In the genomic region with DNA sequence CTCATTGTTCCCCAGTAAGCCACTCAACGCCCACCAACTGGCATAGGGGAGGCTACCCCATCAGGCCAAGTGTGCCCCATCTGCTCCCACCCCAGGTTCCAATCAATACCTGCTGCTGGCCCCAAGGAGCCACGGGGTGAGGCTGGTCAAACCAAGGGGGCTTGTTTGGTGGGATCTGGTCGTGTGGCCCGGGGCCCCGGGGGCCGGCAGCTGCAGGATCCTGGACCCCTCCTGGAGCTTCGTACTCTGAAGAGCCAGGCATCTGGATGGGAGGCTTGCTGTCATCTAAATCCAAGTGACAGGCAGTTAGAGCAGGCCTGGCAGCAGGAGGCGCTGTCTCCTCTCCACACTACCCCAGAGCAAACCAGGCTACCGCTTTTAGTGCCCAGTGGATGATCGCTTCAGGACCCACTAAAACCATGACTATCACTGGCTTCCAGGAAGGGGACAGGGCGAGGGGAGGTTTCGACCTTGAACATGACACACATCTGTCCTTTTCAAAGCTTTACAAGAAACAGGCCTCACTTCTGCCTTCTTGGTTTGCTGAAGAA, we compare ENCODE assay signal across 11 cellular contexts. TPM values are rescaled to one million over a fixed set of nuclear protein-coding genes. Genes with fewer than 3 reads are reported as not detected.
DNase-seq lines count a peak whose midpoint lies in the region; ATAC-seq and TF ChIP-seq lines count a peak whose summit lies in the region.
"Had no signal": no experiment of that assay in that cellular context is flagged by ENCODE, and none has a peak within 500 bp of the region (broad histone marks: within the 10 kb centered on the region; RNA-seq: fewer than 3 reads in every experiment).

No MANE protein-coding gene starts in this region.

- ATAC-seq in naive thymus-derived CD4-positive, alpha-beta T cell, result peak; percentile 77

- no peaks in the 10 kb centered on the region for H3K27me3 Mint-ChIP-seq in naive thymus-derived CD4-positive, alpha-beta T cell

- TF ChIP-seq POLR2A in lower leg skin (IDR thresholded peaks at IDR 0.05) (no peak), esophagus muscularis mucosa (IDR thresholded peaks at IDR 0.05; ENCODE audit: low read depth) (no peak)

- no peak overlapping the region for H3K27ac ChIP-seq in naive thymus-derived CD4-positive, alpha-beta T cell (ENCODE audit: low read depth, low read length)
- no peak overlapping the region for H3K27ac ChIP-seq in esophagus muscularis mucosa (replicated peaks in 1 of 4)

- DNase-seq in GDM1 (lab: John Stamatoyannopoulos, UW) (peak; percentile 16), RPMI8226 (peak; percentile 26), astrocyte of the hippocampus (ENCODE audit: low read depth, low spot score) (peak; percentile 30), pons (ENCODE audit: low spot score) (no peak), lower leg skin (ENCODE audit: low spot score in 2 of 2) (no peak), NCI-H774 (lab: John Stamatoyannopoulos, UW) (no peak), esophagus muscularis mucosa (ENCODE audit: extremely low spot score) (no peak)
- peak in 8 of 9 donors; percentile 19 to 54 (median 37) for DNase-seq in naive thymus-derived CD4-positive, alpha-beta T cell

- H3K27me3 ChIP-seq in naive thymus-derived CD4-positive, alpha-beta T cell (ENCODE audit: control insufficient read depth in 2 of 2, insufficient read depth in 2 of 2, low read length in 2 of 2), result no peaks in the 10 kb centered on the region
- H3K27me3 ChIP-seq in esophagus muscularis mucosa, result no peaks in the 10 kb centered on the region

- no peaks in the 10 kb centered on the region for H3K9me3 ChIP-seq in naive thymus-derived CD4-positive, alpha-beta T cell (ENCODE audit: control insufficient read depth in 2 of 3, low read length in 3 of 3)
- no peaks in the 10 kb centered on the region for H3K9me3 ChIP-seq in esophagus muscularis mucosa

- POLR2A ChIA-PET in naive thymus-derived CD4-positive, alpha-beta T cell (lab: Charles Lee), result interaction anchor here (0.7 kb wide), 1 partner anchor 17 kb away, joined by 3 read pairs; no protein-coding TSS in a partner anchor

- H3K4me3 ChIP-seq in naive thymus-derived CD4-positive, alpha-beta T cell (ENCODE audit: low read length), result no peak overlapping the region
- H3K4me3 ChIP-seq in lower leg skin (ENCODE audit: low read depth, poor library complexity, severe bottlenecking) (no peak overlapping the region), esophagus muscularis mucosa (no peak overlapping the region)

- peak overlapping the region in 5 of 9 donors; percentile 20 to 45 (median 38) for H3K27ac Mint-ChIP-seq in naive thymus-derived CD4-positive, alpha-beta T cell

- H3K4me3 Mint-ChIP-seq in naive thymus-derived CD4-positive, alpha-beta T cell, result no peak overlapping the region

- no peaks in the 10 kb centered on the region for H3K9me3 Mint-ChIP-seq in naive thymus-derived CD4-positive, alpha-beta T cell

- no peaks in the 10 kb centered on the region for H3K4me1 ChIP-seq in naive thymus-derived CD4-positive, alpha-beta T cell (ENCODE audit: control insufficient read depth in 2 of 2, insufficient read depth in 2 of 2, low read length in 2 of 2)
- H3K4me1 ChIP-seq in esophagus muscularis mucosa, result no peaks in the 10 kb centered on the region

- CTCF ChIA-PET in naive thymus-derived CD4-positive, alpha-beta T cell (lab: Charles Lee), result interaction anchor here (0.6 to 1.1 kb wide), 2 partner anchors 38 to 104 kb away, joined by 3 to 4 read pairs; no protein-coding TSS in a partner anchor

- H3K4me1 Mint-ChIP-seq in naive thymus-derived CD4-positive, alpha-beta T cell, result no peaks in the 10 kb centered on the region

- intact Hi-C loops in naive thymus-derived CD4-positive, alpha-beta T cell (cut with micrococcal nuclease), result loop anchor here (1.0 to 5.0 kb wide), 3 partner anchors 59 to 101 kb away; a partner anchor contains a TSS
- intact Hi-C loops in lower leg skin (cut with DNase I; ENCODE audit: low total_unique reads), result no loop called here
- intact Hi-C loops in esophagus muscularis mucosa (cut with DNase I), result no loop called here

- no peak for TF ChIP-seq CTCF in lower leg skin (IDR thresholded peaks at IDR 0.05)
- TF ChIP-seq CTCF in esophagus muscularis mucosa (IDR thresholded peaks at IDR 0.05), result no peak

- H3K36me3 ChIP-seq in naive thymus-derived CD4-positive, alpha-beta T cell (ENCODE audit: control insufficient read depth in 2 of 3, insufficient read depth in 3 of 3, low read length in 3 of 3), result peaks cover 15 to 99% (median 35%) of the 10 kb centered on the region in 3 experiments
- peaks cover 93 to 100% (median 100%) of the 10 kb centered on the region in 4 donors for H3K36me3 ChIP-seq in esophagus muscularis mucosa

- H3K36me3 Mint-ChIP-seq in naive thymus-derived CD4-positive, alpha-beta T cell, result peaks cover 0 to 35% (median 8%) of the 10 kb centered on the region in 5 donors

- WGBS in lower leg skin, 2 donors, result 84 to 94% methylated on average over 9 to 12 of the region's 12 CpGs
- WGBS in esophagus muscularis mucosa, result 94% methylated on average over 7 of the region's 12 CpGs

- no peak for TF ChIP-seq EP300 in esophagus muscularis mucosa (IDR thresholded peaks at IDR 0.05)

RNA-seq across cellular contexts. Expression of a gene that starts 14.2 kb away (rescaled TPM):
- 10 to 100 TPM; 53.8 to 80.7 (median 62.7) TPM for total RNA-seq in naive thymus-derived CD4-positive, alpha-beta T cell
- polyA plus RNA-seq in naive thymus-derived CD4-positive, alpha-beta T cell, result 10 to 100 TPM; 10.4 to 24.3 TPM
- total RNA-seq in lower leg skin, result 10 to 100 TPM in 3 of 4 donors, 1 to 10 TPM in 1; 9.7 to 32.7 (median 12.6) TPM
- total RNA-seq in esophagus muscularis mucosa, result 10 to 100 TPM in 3 of 4 donors, 1 to 10 TPM in 1; 9.1 to 18.0 (median 12.9) TPM

RNA-seq across cellular contexts. Expression of a gene that starts 31.9 kb away (rescaled TPM):
- 1 to 10 TPM; 1.5 to 6.0 (median 3.4) TPM for total RNA-seq in naive thymus-derived CD4-positive, alpha-beta T cell
- polyA plus RNA-seq in naive thymus-derived CD4-positive, alpha-beta T cell, result 1 to 10 TPM; 1.3 to 2.1 TPM
- 1 to 10 TPM; 3.7 to 5.0 (median 4.8) TPM for total RNA-seq in lower leg skin
- total RNA-seq in esophagus muscularis mucosa, result 10 to 100 TPM in 1 of 4 donors, 1 to 10 TPM in 3; 7.0 to 10.4 (median 8.5) TPM

RNA-seq across cellular contexts. Expression of a gene that starts 32.1 kb away (rescaled TPM):
- total RNA-seq in naive thymus-derived CD4-positive, alpha-beta T cell, result not detected
- not detected for polyA plus RNA-seq in naive thymus-derived CD4-positive, alpha-beta T cell
- total RNA-seq in lower leg skin, result not detected
- total RNA-seq in esophagus muscularis mucosa, result not detected
- total RNA-seq: glomerular endothelial cell, HT1080, urinary bladder had no signal
- polyA plus RNA-seq: urinary bladder had no signal

RNA-seq across cellular contexts. Expression of a gene that starts 44.2 kb away (rescaled TPM):
- 10 to 100 TPM; 33.0 to 67.3 (median 58.7) TPM for total RNA-seq in naive thymus-derived CD4-positive, alpha-beta T cell
- 10 to 100 TPM; 13.3 to 25.0 TPM for polyA plus RNA-seq in naive thymus-derived CD4-positive, alpha-beta T cell
- total RNA-seq in lower leg skin (10 to 100 TPM; 30.7 to 43.2 (median 39.2) TPM), esophagus muscularis mucosa (10 to 100 TPM; 22.8 to 39.7 (median 34.0) TPM)

RNA-seq across cellular contexts. Expression of a gene that starts 56.3 kb away (rescaled TPM):
- 10 to 100 TPM; 40.8 to 60.1 (median 48.3) TPM for total RNA-seq in naive thymus-derived CD4-positive, alpha-beta T cell
- 10 to 100 TPM in 1 of 2 donors, 1 to 10 TPM in 1; 9.5 to 14.6 TPM for polyA plus RNA-seq in naive thymus-derived CD4-positive, alpha-beta T cell
- total RNA-seq in lower leg skin (10 to 100 TPM; 21.4 to 63.3 (median 26.7) TPM), esophagus muscularis mucosa (10 to 100 TPM; 14.2 to 30.8 (median 18.0) TPM)

Comparison
In these comparisons a context has a peak if more than half of its experiments do, and no peak if none do; other contexts are left out.
1. DNase-seq: peak in GDM1 (single experiment), RPMI8226 (single experiment), astrocyte of the hippocampus (single experiment) and naive thymus-derived CD4-positive, alpha-beta T cell (8 of 9); none in pons (single experiment), lower leg skin (0 of 2), NCI-H774 (single experiment) and esophagus muscularis mucosa (single experiment).
2. intact Hi-C loops: an anchor here in naive thymus-derived CD4-positive, alpha-beta T cell (1.0 to 5.0 kb wide); none called in lower leg skin and esophagus muscularis mucosa.